Comparison of ENCODE assay signal across 1 cellular context in genomic region chr3:57959407-57960173, GRCh38.
TF ChIP-seq lines count a peak whose summit lies in the region.

No MANE protein-coding gene starts in this region.

TF ChIP-seq in IMR-90, 13 proteins besides CTCF, POLR2A, EP300 and RAD21 (continued from another document):
- no peak for TF ChIP-seq MXI1 (IDR thresholded peaks at IDR 0.05; ENCODE audit: borderline replicate concordance, low read depth, low read length)
- TF ChIP-seq RCOR1 (IDR thresholded peaks at IDR 0.05; ENCODE audit: insufficient replicate concordance, low read length) = no peak
- no peak for TF ChIP-seq SMC3 (IDR thresholded peaks at IDR 0.05; ENCODE audit: low read depth, low read length)
